ENCODE assay signal across 8 cellular contexts in the genomic region with DNA sequence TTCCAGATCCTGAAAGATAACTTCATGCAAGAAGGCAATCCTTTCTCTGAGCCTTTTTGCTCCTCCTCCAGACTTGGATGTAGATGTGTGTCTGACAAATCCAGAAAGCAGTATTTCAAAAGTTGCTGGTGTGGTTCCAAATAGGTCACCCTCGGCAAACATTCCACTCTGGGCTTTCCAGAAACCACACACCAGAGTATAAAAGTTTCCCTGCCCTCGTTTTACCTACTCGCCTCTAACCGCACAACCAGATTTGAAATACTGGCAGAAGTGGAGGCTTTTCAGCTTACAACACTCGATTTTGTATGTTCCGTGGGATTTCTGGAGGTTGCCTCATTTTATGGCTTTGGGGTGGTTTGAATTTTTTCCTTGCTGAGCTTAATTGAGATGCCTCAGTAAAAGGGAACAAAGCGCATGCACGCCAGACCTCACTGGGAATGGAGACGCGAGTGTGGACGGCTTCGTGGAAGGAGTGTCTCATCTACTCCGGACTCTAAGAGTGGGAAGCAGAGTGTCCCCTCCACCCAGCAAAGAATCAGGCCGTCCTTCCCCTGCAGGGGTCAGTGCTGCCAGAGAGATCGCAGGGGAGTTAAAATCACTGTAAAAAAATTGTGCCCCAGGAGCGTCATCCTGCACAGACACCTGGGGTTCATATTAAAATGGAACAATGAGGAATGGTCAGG. TPM values are rescaled to one million over a fixed set of nuclear protein-coding genes. Genes with fewer than 3 reads are reported as not detected.
DNase-seq lines count a peak whose midpoint lies in the region; ATAC-seq and TF ChIP-seq lines count a peak whose summit lies in the region.
"Had no signal": no experiment of that assay in that cellular context is flagged by ENCODE, and none has a peak within 500 bp of the region (broad histone marks: within the 10 kb centered on the region; RNA-seq: fewer than 3 reads in every experiment).

No MANE protein-coding gene starts in this region.

- no peak overlapping the region for H3K4me3 ChIP-seq in choroid plexus epithelial cell (ENCODE audit: low read depth, low read length)
- H3K4me3 ChIP-seq in lung, result no peak overlapping the region
- no peak overlapping the region for H3K4me3 ChIP-seq in uterus

- no peak overlapping the region for H3K4me3 Mint-ChIP-seq in stimulated activated naive B cell treated with anti-CD40 and anti-IgM and Interleukin-4, amounts not matched to agents 10 μg/mL and 1 μg/mL and 100 μg/mL, for 72 hours

- intact Hi-C loops in uterus (cut with DNase I; ENCODE audit: low total_unique reads), result no loop called here

- DNase-seq in M059J (ENCODE audit: low read depth) (peak; percentile 83), choroid plexus epithelial cell (ENCODE audit: low read depth) (peak; percentile 85), lung (ENCODE audit: low spot score) (peak; percentile 74), uterus (peak; percentile 37 to 47), middle frontal gyrus (ENCODE audit: extremely low spot score, low spot score) (no peak)
- DNase-seq in stimulated activated naive B cell treated with anti-CD40 and anti-IgM and Interleukin-4, amounts not matched to agents 10 μg/mL and 1 μg/mL and 100 μg/mL, for 72 hours, result no peak
- no peak for DNase-seq in activated CD8-positive, alpha-beta memory T cell treated with anti-CD3 and anti-CD28 coated beads, Interleukin-2, amount 50 U/mL, for 4 hours
- DNase-seq: erythroblast had no signal

- H3K36me3 ChIP-seq in lung (ENCODE audit: control insufficient read depth in 2 of 2, insufficient read depth in 2 of 2, low read length in 2 of 2) (no peaks in the 10 kb centered on the region), uterus (no peaks in the 10 kb centered on the region)

- ATAC-seq in lung (ENCODE audit: insufficient read depth, low FRiP score), result peak; percentile 82
- no peak for ATAC-seq in stimulated activated naive B cell treated with anti-CD40 and anti-IgM and Interleukin-4, amounts not matched to agents 10 μg/mL and 1 μg/mL and 100 μg/mL, for 72 hours (replicated peaks)

- 59 to 79% methylated on average over 16 of the region's 16 CpGs for WGBS in lung, 2 donors

- no peaks in the 10 kb centered on the region for H3K36me3 Mint-ChIP-seq in stimulated activated naive B cell treated with anti-CD40 and anti-IgM and Interleukin-4, amounts not matched to agents 10 μg/mL and 1 μg/mL and 100 μg/mL, for 72 hours

- H3K9me3 ChIP-seq in lung (ENCODE audit: control insufficient read depth in 2 of 2, insufficient read depth in 1 of 2, low read length in 1 of 2) (peaks cover 0 to 3% of the 10 kb centered on the region in 2 donors), uterus (no peaks in the 10 kb centered on the region)

- H3K27me3 Mint-ChIP-seq in stimulated activated naive B cell treated with anti-CD40 and anti-IgM and Interleukin-4, amounts not matched to agents 10 μg/mL and 1 μg/mL and 100 μg/mL, for 72 hours, result peaks cover 11 to 19% of the 10 kb centered on the region in 2 donors

- H3K4me1 ChIP-seq in lung (ENCODE audit: control insufficient read depth in 2 of 2, insufficient read depth in 2 of 2, low read length in 2 of 2) (peaks cover 0 to 6% of the 10 kb centered on the region in 2 donors), uterus (peaks cover 5% of the 10 kb centered on the region in 2 donors)

- H3K27ac ChIP-seq in lung (ENCODE audit: low read depth in 1 of 2, low read length in 1 of 2) (peak overlapping the region in 1 of 2 donors; percentile 54), uterus (peak overlapping the region in 1 of 2 donors; percentile 39)

- no peak for TF ChIP-seq POLR2A in uterus (IDR thresholded peaks at IDR 0.05)

- no peaks in the 10 kb centered on the region for H3K4me1 Mint-ChIP-seq in stimulated activated naive B cell treated with anti-CD40 and anti-IgM and Interleukin-4, amounts not matched to agents 10 μg/mL and 1 μg/mL and 100 μg/mL, for 72 hours

- H3K9me3 Mint-ChIP-seq in stimulated activated naive B cell treated with anti-CD40 and anti-IgM and Interleukin-4, amounts not matched to agents 10 μg/mL and 1 μg/mL and 100 μg/mL, for 72 hours, result no peaks in the 10 kb centered on the region

- no peak overlapping the region for H3K27ac Mint-ChIP-seq in stimulated activated naive B cell treated with anti-CD40 and anti-IgM and Interleukin-4, amounts not matched to agents 10 μg/mL and 1 μg/mL and 100 μg/mL, for 72 hours

- TF ChIP-seq CTCF in choroid plexus epithelial cell (conservative IDR thresholded peaks at IDR 0.05; ENCODE audit: low read depth, low read length), result no peak
- no peak for TF ChIP-seq CTCF in lung (IDR thresholded peaks at IDR 0.05; ENCODE audit: control extremely low read depth, extremely low read depth)
- no peak for TF ChIP-seq CTCF in uterus (IDR thresholded peaks at IDR 0.05)

- H3K27me3 ChIP-seq in lung (ENCODE audit: control insufficient read depth, insufficient read depth) (no peaks in the 10 kb centered on the region), uterus (no peaks in the 10 kb centered on the region)

RNA-seq across cellular contexts. Expression of a gene that starts 44.0 kb away (rescaled TPM):
- 564 and 864 TPM in 2 replicates for total RNA-seq in M059J (2014; rRNA removed; shearing (Covaris generic))
- total RNA-seq in lung (1,000 to 10,000 TPM; 1,020 to 1,101 TPM), uterus (1,000 to 10,000 TPM in 3 of 4 donors, 100 to 1,000 TPM in 1; 918 to 2,301 (median 1,306) TPM)
- 1,000 to 10,000 TPM; 3,995 to 6,954 TPM for polyA plus RNA-seq in lung

Comparison
In these comparisons a context has a peak if more than half of its experiments do, and no peak if none do; other contexts are left out.
1. DNase-seq: peak in M059J (single experiment), choroid plexus epithelial cell (single experiment), lung (single experiment) and uterus (2 of 2); none in middle frontal gyrus (single experiment), stimulated activated naive B cell treated with anti-CD40 and anti-IgM and Interleukin-4, amounts not matched to agents 10 μg/mL and 1 μg/mL and 100 μg/mL, for 72 hours (single experiment) and activated CD8-positive, alpha-beta memory T cell treated with anti-CD3 and anti-CD28 coated beads, Interleukin-2, amount 50 U/mL, for 4 hours (single experiment).